Comparison of ENCODE assay signal across 25 cellular contexts in the genomic region with DNA sequence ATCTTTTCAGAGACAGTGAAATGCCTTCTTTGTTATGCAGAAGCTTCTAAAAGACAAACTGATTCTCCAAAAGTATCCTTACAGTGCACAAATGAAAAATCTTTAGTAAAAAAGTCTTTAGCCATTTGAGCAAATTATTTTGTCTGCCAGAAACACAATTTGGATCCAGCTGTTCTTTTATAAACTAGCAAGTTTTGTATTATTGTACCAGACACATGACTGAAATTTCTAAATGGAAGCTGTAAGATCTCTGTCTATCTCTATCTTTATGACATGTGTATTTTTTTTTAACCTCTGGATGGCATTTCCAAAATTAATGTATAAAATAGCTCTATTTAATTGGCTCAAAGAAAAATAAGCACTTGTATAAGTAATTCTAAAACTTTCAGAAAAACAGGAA.
"Had no signal": no experiment of that assay in that cellular context is flagged by ENCODE, and none has a peak within 500 bp of the region (broad histone marks: within the 10 kb centered on the region; RNA-seq: fewer than 3 reads in every experiment).

No MANE protein-coding gene starts in this region.

- DNase-seq: activated CD4-positive, alpha-beta T cell treated with anti-CD3 and anti-CD28 coated beads for 1 hour; activated CD4-positive, alpha-beta T cell treated with anti-CD3 and anti-CD28 coated beads for 48 hours; activated CD4-positive, alpha-beta T cell treated with anti-CD3 and anti-CD28 coated beads, Interleukin-2, amount 50 U/mL, for 1 hour; activated CD4-positive, alpha-beta T cell treated with anti-CD3 and anti-CD28 coated beads, Interleukin-2, amount 50 U/mL, for 48 hours; activated CD8-positive, alpha-beta T cell treated with anti-CD3 and anti-CD28 coated beads for 36 hours; activated effector memory CD4-positive, alpha-beta T cell treated with Interleukin-2 at 50 U/mL for 16 hours; activated gamma-delta T cell treated with Interleukin-2 at 50 U/mL for 16 hours; activated naive CD4-positive, alpha-beta T cell treated with anti-CD3 and anti-CD28 coated beads, Interleukin-2, amount 50 U/mL, for 16 hours; activated naive CD4-positive, alpha-beta T cell treated with Interleukin-2 at 50 U/mL for 16 hours; activated T-cell treated with anti-CD3 and anti-CD28 coated beads, Interleukin-2, amount 50 U/mL, for 4 hours; amniotic stem cell; anterior cingulate cortex; brain microvascular endothelial cell; caudate nucleus; cortex of kidney; dermis blood vessel endothelial cell; effector CD8-positive, alpha-beta T cell; esophagus squamous epithelium; foreskin melanocyte; T-helper 2 cell had no signal

- H3K36me3 ChIP-seq: brain microvascular endothelial cell, esophagus squamous epithelium, gastroesophageal sphincter had no signal

- H3K27ac ChIP-seq: brain microvascular endothelial cell, epithelial cell of prostate, VCaP had no signal

- ATAC-seq: activated CD8-positive, alpha-beta T cell treated with anti-CD3 and anti-CD28 coated beads for 36 hours; activated T-cell treated with anti-CD3 and anti-CD28 coated beads, Interleukin-2, amount 50 U/mL, for 4 hours; activated T-helper 17 cell treated with anti-CD3 and anti-CD28 coated beads, Interleukin-2, amount 50 U/mL, for 72 hours; WTC11 had no signal

- H3K4me3 ChIP-seq: esophagus squamous epithelium, gastroesophageal sphincter had no signal

- H3K9me3 ChIP-seq: esophagus squamous epithelium, gastroesophageal sphincter had no signal

- H3K4me1 ChIP-seq: esophagus squamous epithelium had no signal

- H3K27me3 ChIP-seq: brain microvascular endothelial cell, esophagus squamous epithelium, gastroesophageal sphincter had no signal
